In genomic region chr3:113051827-113052226, GRCh38 we compare ENCODE assay signal across 10 cellular contexts.
DNase-seq lines count a peak whose midpoint lies in the region; ATAC-seq and TF ChIP-seq lines count a peak whose summit lies in the region.
"Had no signal": no experiment of that assay in that cellular context is flagged by ENCODE, and none has a peak within 500 bp of the region (broad histone marks: within the 10 kb centered on the region; RNA-seq: fewer than 3 reads in every experiment).

No MANE protein-coding gene starts in this region.

- no peaks in the 10 kb centered on the region for H3K36me3 Mint-ChIP-seq in chondrocyte (ENCODE audit: low read depth)

- H3K4me3 ChIP-seq in testis: no peak overlapping the region

- no peaks in the 10 kb centered on the region for H3K27me3 Mint-ChIP-seq in chondrocyte (ENCODE audit: low read depth)

- H3K9me3 ChIP-seq in testis: no peaks in the 10 kb centered on the region

- WGBS in testis, 2 donors: 23 to 39% methylated on average over 3 of the region's 3 CpGs

- TF ChIP-seq POLR2A in testis (IDR thresholded peaks at IDR 0.05): no peak

- H3K9me3 Mint-ChIP-seq in chondrocyte (ENCODE audit: low read depth): no peaks in the 10 kb centered on the region
- H3K9me3 Mint-ChIP-seq: activated naive CD4-positive, alpha-beta T cell treated with anti-CD3 and anti-CD28 coated beads for 36 hours had no signal

- ATAC-seq in GM18907 (IDR thresholded peaks at IDR 0.05; ENCODE audit: unreplicated experiment) (no peak), HG03520 (IDR thresholded peaks at IDR 0.05; ENCODE audit: unreplicated experiment) (no peak)

- peak overlapping the region; percentile 2 for H3K27ac Mint-ChIP-seq in chondrocyte (ENCODE audit: unreplicated experiment)
- H3K27ac Mint-ChIP-seq: activated naive CD4-positive, alpha-beta T cell treated with anti-CD3 and anti-CD28 coated beads for 36 hours; nephron progenitor cell had no signal

- intact Hi-C loops in testis (cut with DNase I; ENCODE audit: low total_unique reads): loop anchor here (10.0 kb wide), 1 partner anchor 83 kb away; no protein-coding TSS in a partner anchor

- no peaks in the 10 kb centered on the region for H3K36me3 ChIP-seq in testis (ENCODE audit: low read depth, missing control alignments)

- TF ChIP-seq CTCF in chondrocyte (IDR thresholded peaks at IDR 0.05) (no peak), testis (IDR thresholded peaks at IDR 0.05) (no peak)

- DNase-seq in NCI-H82 (lab: John Stamatoyannopoulos, UW): peak; percentile 22
- DNase-seq in NCI-H82 treated with DMSO at 0.1 percent for 48 hours (lab: John Stamatoyannopoulos, UW; ENCODE audit: unreplicated experiment): no peak
- no peak for DNase-seq in chondrocyte (ENCODE audit: low spot score)
- peak; percentile 39 for DNase-seq in middle frontal gyrus (ENCODE audit: extremely low spot score, low spot score)
- peak; percentile 17 for DNase-seq in testis
- DNase-seq in DMS53 (lab: John Stamatoyannopoulos, UW): no peak

- peaks cover 9% of the 10 kb centered on the region for H3K4me1 ChIP-seq in testis

- peak overlapping the region; percentile 48 to 51 for H3K27ac ChIP-seq in testis

- H3K27me3 ChIP-seq in testis: no peaks in the 10 kb centered on the region

- H3K4me3 Mint-ChIP-seq in chondrocyte (ENCODE audit: unreplicated experiment): no peak overlapping the region
- H3K4me3 Mint-ChIP-seq: activated naive CD4-positive, alpha-beta T cell treated with anti-CD3 and anti-CD28 coated beads for 36 hours; nephron progenitor cell had no signal

- H3K4me1 Mint-ChIP-seq in chondrocyte (ENCODE audit: low read depth): peaks cover 8% of the 10 kb centered on the region
- H3K4me1 Mint-ChIP-seq: nephron progenitor cell had no signal

Comparison
In these comparisons a context has a peak if more than half of its experiments do, and no peak if none do; other contexts are left out.
1. DNase-seq: peak in NCI-H82 (single experiment), middle frontal gyrus (single experiment) and testis (single experiment); none in NCI-H82 treated with DMSO at 0.1 percent for 48 hours (single experiment), chondrocyte (single experiment) and DMS53 (single experiment).